In the genomic region with DNA sequence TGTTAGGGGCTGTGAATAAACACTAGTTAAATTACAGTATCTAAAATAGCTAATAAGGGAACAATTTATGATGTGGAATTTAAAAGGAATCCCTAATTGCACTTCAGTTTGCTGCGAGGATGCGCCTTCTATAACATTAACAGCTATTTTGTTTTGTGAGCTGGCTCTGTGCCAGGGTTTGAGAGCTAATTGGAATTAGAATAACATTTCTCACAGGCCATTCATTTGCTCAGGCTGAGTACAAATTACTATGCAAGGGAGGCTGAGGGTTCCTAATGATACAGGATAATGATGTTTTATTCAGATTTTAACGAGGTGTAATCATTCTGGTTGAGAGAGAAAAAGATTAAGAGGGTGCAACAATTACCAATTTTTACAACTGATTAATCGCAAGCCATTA, we compare ENCODE assay signal across 1 cellular context.
TF ChIP-seq lines count a peak whose summit lies in the region.

No MANE protein-coding gene starts in this region.

TF ChIP-seq in H1, 55 proteins besides CTCF, POLR2A, EP300 and RAD21 (continued from another document):
- TF ChIP-seq, protein P1, sequence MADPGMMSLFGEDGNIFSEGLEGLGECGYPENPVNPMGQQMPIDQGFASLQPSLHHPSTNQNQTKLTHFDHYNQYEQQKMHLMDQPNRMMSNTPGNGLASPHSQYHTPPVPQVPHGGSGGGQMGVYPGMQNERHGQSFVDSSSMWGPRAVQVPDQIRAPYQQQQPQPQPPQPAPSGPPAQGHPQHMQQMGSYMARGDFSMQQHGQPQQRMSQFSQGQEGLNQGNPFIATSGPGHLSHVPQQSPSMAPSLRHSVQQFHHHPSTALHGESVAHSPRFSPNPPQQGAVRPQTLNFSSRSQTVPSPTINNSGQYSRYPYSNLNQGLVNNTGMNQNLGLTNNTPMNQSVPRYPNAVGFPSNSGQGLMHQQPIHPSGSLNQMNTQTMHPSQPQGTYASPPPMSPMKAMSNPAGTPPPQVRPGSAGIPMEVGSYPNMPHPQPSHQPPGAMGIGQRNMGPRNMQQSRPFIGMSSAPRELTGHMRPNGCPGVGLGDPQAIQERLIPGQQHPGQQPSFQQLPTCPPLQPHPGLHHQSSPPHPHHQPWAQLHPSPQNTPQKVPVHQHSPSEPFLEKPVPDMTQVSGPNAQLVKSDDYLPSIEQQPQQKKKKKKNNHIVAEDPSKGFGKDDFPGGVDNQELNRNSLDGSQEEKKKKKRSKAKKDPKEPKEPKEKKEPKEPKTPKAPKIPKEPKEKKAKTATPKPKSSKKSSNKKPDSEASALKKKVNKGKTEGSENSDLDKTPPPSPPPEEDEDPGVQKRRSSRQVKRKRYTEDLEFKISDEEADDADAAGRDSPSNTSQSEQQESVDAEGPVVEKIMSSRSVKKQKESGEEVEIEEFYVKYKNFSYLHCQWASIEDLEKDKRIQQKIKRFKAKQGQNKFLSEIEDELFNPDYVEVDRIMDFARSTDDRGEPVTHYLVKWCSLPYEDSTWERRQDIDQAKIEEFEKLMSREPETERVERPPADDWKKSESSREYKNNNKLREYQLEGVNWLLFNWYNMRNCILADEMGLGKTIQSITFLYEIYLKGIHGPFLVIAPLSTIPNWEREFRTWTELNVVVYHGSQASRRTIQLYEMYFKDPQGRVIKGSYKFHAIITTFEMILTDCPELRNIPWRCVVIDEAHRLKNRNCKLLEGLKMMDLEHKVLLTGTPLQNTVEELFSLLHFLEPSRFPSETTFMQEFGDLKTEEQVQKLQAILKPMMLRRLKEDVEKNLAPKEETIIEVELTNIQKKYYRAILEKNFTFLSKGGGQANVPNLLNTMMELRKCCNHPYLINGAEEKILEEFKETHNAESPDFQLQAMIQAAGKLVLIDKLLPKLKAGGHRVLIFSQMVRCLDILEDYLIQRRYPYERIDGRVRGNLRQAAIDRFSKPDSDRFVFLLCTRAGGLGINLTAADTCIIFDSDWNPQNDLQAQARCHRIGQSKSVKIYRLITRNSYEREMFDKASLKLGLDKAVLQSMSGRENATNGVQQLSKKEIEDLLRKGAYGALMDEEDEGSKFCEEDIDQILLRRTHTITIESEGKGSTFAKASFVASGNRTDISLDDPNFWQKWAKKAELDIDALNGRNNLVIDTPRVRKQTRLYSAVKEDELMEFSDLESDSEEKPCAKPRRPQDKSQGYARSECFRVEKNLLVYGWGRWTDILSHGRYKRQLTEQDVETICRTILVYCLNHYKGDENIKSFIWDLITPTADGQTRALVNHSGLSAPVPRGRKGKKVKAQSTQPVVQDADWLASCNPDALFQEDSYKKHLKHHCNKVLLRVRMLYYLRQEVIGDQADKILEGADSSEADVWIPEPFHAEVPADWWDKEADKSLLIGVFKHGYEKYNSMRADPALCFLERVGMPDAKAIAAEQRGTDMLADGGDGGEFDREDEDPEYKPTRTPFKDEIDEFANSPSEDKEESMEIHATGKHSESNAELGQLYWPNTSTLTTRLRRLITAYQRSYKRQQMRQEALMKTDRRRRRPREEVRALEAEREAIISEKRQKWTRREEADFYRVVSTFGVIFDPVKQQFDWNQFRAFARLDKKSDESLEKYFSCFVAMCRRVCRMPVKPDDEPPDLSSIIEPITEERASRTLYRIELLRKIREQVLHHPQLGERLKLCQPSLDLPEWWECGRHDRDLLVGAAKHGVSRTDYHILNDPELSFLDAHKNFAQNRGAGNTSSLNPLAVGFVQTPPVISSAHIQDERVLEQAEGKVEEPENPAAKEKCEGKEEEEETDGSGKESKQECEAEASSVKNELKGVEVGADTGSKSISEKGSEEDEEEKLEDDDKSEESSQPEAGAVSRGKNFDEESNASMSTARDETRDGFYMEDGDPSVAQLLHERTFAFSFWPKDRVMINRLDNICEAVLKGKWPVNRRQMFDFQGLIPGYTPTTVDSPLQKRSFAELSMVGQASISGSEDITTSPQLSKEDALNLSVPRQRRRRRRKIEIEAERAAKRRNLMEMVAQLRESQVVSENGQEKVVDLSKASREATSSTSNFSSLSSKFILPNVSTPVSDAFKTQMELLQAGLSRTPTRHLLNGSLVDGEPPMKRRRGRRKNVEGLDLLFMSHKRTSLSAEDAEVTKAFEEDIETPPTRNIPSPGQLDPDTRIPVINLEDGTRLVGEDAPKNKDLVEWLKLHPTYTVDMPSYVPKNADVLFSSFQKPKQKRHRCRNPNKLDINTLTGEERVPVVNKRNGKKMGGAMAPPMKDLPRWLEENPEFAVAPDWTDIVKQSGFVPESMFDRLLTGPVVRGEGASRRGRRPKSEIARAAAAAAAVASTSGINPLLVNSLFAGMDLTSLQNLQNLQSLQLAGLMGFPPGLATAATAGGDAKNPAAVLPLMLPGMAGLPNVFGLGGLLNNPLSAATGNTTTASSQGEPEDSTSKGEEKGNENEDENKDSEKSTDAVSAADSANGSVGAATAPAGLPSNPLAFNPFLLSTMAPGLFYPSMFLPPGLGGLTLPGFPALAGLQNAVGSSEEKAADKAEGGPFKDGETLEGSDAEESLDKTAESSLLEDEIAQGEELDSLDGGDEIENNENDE (IDR thresholded peaks at IDR 0.05; ENCODE audit: insufficient replicate concordance, low read length), result peak; percentile 40
